30 cellular contexts compared by ENCODE assay signal in the genomic region with DNA sequence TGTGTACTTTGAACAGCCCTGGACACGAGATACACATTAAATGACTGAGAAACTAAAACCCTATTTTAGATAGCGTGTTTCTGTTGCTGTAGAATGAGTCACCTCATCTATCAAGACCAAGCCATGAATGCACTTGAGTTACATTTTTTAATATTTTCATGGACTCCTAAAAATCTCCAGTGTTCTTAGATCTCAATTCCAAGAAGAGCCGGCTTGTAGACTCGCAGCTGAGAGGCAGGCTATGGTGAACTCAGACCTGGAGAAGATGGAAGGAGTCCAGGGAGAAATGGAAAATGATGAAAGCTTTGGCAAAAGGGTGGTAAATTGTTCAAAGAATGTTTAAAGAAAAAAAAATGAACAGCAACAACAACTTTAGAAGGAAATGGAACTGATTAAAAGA.
"Had no signal": no experiment of that assay in that cellular context is flagged by ENCODE, and none has a peak within 500 bp of the region (broad histone marks: within the 10 kb centered on the region; RNA-seq: fewer than 3 reads in every experiment).

No MANE protein-coding gene starts in this region.

- H3K27ac ChIP-seq: ascending aorta, brain microvascular endothelial cell, coronary artery, left ventricle myocardium inferior, neutrophil, ovary, right lobe of liver, skin epidermis, stomach, thyroid gland, upper lobe of left lung, vagina had no signal

- H3K27me3 ChIP-seq: ascending aorta, brain microvascular endothelial cell, neutrophil, ovary, right lobe of liver, stomach, thyroid gland, upper lobe of left lung, vagina had no signal

- H3K9me3 ChIP-seq: ascending aorta, left ventricle myocardium inferior, neutrophil, ovary, right lobe of liver, stomach, thyroid gland, upper lobe of left lung, vagina had no signal

- H3K27ac Mint-ChIP-seq: activated CD4-positive, alpha-beta T cell treated with anti-CD3 and anti-CD28 coated beads for 36 hours; activated naive CD8-positive, alpha-beta T cell treated with anti-CD3 and anti-CD28 coated beads for 36 hours; activated T-cell treated with anti-CD3 and anti-CD28 coated beads, Interleukin-2, amount 50 U/mL, for 72 hours; effector memory CD8-positive, alpha-beta T cell; naive B cell; nephron progenitor cell; progenitor cell of endocrine pancreas; stimulated activated memory B cell treated with anti-CD40 and anti-IgM and Interleukin-4, amounts not matched to agents 10 μg/mL and 1 μg/mL and 100 μg/mL, for 72 hours; T-helper 2 cell treated with Interferon-gamma antibody and Interleukin-4, amounts not matched to agents 5 μg/mL and 100 μg/mL, for 36 hours had no signal

- H3K36me3 Mint-ChIP-seq: activated naive CD8-positive, alpha-beta T cell treated with anti-CD3 and anti-CD28 coated beads for 36 hours; naive B cell; stimulated activated memory B cell treated with anti-CD40 and anti-IgM and Interleukin-4, amounts not matched to agents 10 μg/mL and 1 μg/mL and 100 μg/mL, for 72 hours had no signal

- H3K9me3 Mint-ChIP-seq: activated naive CD8-positive, alpha-beta T cell treated with anti-CD3 and anti-CD28 coated beads for 36 hours; effector memory CD8-positive, alpha-beta T cell; T-helper 2 cell treated with Interferon-gamma antibody and Interleukin-4, amounts not matched to agents 5 μg/mL and 100 μg/mL, for 36 hours had no signal

- H3K36me3 ChIP-seq: ascending aorta, brain microvascular endothelial cell, left ventricle myocardium inferior, neutrophil, ovary, right lobe of liver, stomach, thyroid gland, upper lobe of left lung, vagina had no signal

- ATAC-seq: activated CD4-positive, alpha-beta T cell treated with anti-CD3 and anti-CD28 coated beads for 36 hours; activated T-cell treated with anti-CD3 and anti-CD28 coated beads, Interleukin-2, amount 50 U/mL, for 72 hours; effector memory CD8-positive, alpha-beta T cell; right lobe of liver; stimulated activated memory B cell treated with anti-CD40 and anti-IgM and Interleukin-4, amounts not matched to agents 10 μg/mL and 1 μg/mL and 100 μg/mL, for 72 hours had no signal

- DNase-seq: activated CD4-positive, alpha-beta T cell treated with anti-CD3 and anti-CD28 coated beads for 36 hours; activated CD4-positive, alpha-beta T cell treated with anti-CD3 and anti-CD28 coated beads, Interleukin-2, amount 50 U/mL, for 4 hours; activated CD4-positive, CD25-positive, alpha-beta regulatory T cell; activated naive CD4-positive, alpha-beta T cell treated with Interleukin-2 at 50 U/mL for 16 hours; activated naive CD8-positive, alpha-beta T cell treated with anti-CD3 and anti-CD28 coated beads for 36 hours; activated T-cell treated with anti-CD3 and anti-CD28 coated beads for 4 hours; activated T-cell treated with anti-CD3 and anti-CD28 coated beads, Interleukin-2, amount 50 U/mL, for 72 hours; brain microvascular endothelial cell; effector memory CD8-positive, alpha-beta T cell; islet precursor cell; left ventricle myocardium inferior; naive B cell; nephron progenitor cell; ovary; right lobe of liver; stimulated activated CD4-positive, alpha-beta T cell treated with anti-CD3 and anti-CD28 coated beads, Interleukin-4, amount 100 ng/mL, for 4 hours; stimulated activated CD8-positive, alpha-beta memory T cell treated with anti-CD3 and anti-CD28 coated beads, Interleukin-4, amount 100 ng/mL, for 48 hours; stomach; T-helper 1 cell; thyroid gland; upper lobe of left lung had no signal

- H3K4me3 Mint-ChIP-seq: activated CD4-positive, alpha-beta T cell treated with anti-CD3 and anti-CD28 coated beads for 36 hours; activated naive CD8-positive, alpha-beta T cell treated with anti-CD3 and anti-CD28 coated beads for 36 hours; activated T-cell treated with anti-CD3 and anti-CD28 coated beads, Interleukin-2, amount 50 U/mL, for 72 hours; effector memory CD8-positive, alpha-beta T cell; naive B cell; nephron progenitor cell; stimulated activated memory B cell treated with anti-CD40 and anti-IgM and Interleukin-4, amounts not matched to agents 10 μg/mL and 1 μg/mL and 100 μg/mL, for 72 hours; T-helper 2 cell treated with Interferon-gamma antibody and Interleukin-4, amounts not matched to agents 5 μg/mL and 100 μg/mL, for 36 hours had no signal

- H3K4me1 Mint-ChIP-seq: activated CD4-positive, alpha-beta T cell treated with anti-CD3 and anti-CD28 coated beads for 36 hours; activated naive CD8-positive, alpha-beta T cell treated with anti-CD3 and anti-CD28 coated beads for 36 hours; naive B cell; nephron progenitor cell; stimulated activated memory B cell treated with anti-CD40 and anti-IgM and Interleukin-4, amounts not matched to agents 10 μg/mL and 1 μg/mL and 100 μg/mL, for 72 hours had no signal

- H3K27me3 Mint-ChIP-seq: activated naive CD8-positive, alpha-beta T cell treated with anti-CD3 and anti-CD28 coated beads for 36 hours; effector memory CD8-positive, alpha-beta T cell; stimulated activated memory B cell treated with anti-CD40 and anti-IgM and Interleukin-4, amounts not matched to agents 10 μg/mL and 1 μg/mL and 100 μg/mL, for 72 hours had no signal

- H3K4me1 ChIP-seq: ascending aorta, left ventricle myocardium inferior, right lobe of liver, stomach, thyroid gland, upper lobe of left lung, vagina had no signal

- H3K4me3 ChIP-seq: ascending aorta, coronary artery, left ventricle myocardium inferior, lung, ovary, right lobe of liver, skin epidermis, stomach, thyroid gland, upper lobe of left lung, vagina had no signal
